ENCODE assay signal across 10 cellular contexts in the genomic region with DNA sequence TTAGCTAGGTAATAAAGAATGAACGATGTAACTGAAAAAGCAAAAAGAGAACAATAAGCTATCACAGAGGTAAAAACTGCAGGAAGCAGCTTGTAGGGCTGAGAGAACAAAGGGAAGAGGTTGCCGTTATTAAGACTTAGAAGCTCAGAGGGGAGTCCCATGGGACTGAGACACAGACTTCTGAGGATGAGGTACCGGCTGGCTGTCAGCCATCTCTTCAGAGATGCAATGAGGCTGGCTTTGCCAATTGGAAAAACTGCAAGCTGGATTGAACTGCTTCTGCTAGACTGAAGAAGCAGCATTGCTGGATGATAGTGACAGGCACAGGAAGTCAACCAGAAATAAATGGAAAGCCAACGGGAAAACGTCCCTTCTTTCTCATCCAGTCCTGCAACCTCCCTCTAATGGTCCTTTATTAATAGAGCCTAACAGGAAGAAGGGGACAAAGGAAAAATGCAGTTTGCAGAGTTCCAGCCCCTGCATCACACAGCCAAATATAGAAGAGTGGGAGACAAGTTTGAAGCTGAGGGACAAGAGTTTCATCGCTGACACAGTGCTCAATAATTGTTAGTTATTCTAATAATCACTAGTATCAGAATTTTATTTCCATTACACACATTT. TPM values are rescaled to one million over a fixed set of nuclear protein-coding genes. Genes with fewer than 3 reads are reported as not detected.
DNase-seq lines count a peak whose midpoint lies in the region; ATAC-seq and TF ChIP-seq lines count a peak whose summit lies in the region.
"Had no signal": no experiment of that assay in that cellular context is flagged by ENCODE, and none has a peak within 500 bp of the region (broad histone marks: within the 10 kb centered on the region; RNA-seq: fewer than 3 reads in every experiment).

No MANE protein-coding gene starts in this region.

- no peaks in the 10 kb centered on the region for H3K36me3 Mint-ChIP-seq in activated T-cell treated with anti-CD3 and anti-CD28 coated beads, Interleukin-2, amount 50 U/mL, for 72 hours (ENCODE audit: insufficient read depth in 2 of 2)

- no peak for ATAC-seq in SK-N-SH treated with all-trans-retinoic acid at 6 μM for 48 hours
- ATAC-seq in activated T-cell treated with anti-CD3 and anti-CD28 coated beads, Interleukin-2, amount 50 U/mL, for 72 hours (replicated peaks in 1 of 2) = no peak

- H3K9me2 ChIP-seq in SK-N-SH = no peaks in the 10 kb centered on the region

- H3F3A ChIP-seq in SK-N-SH (replicated peaks; ENCODE audit: insufficient read depth) = no peaks in the 10 kb centered on the region

- H3K36me3 ChIP-seq in SK-N-SH (replicated peaks in 1 of 2; ENCODE audit: control insufficient read depth in 1 of 2, insufficient read depth in 2 of 2, low read length in 1 of 2) (no peaks in the 10 kb centered on the region), suprapubic skin (no peaks in the 10 kb centered on the region), breast epithelium (no peaks in the 10 kb centered on the region)

- CTCF ChIA-PET in SK-N-SH (lab: Yijun Ruan, JAX) = interaction anchor here (1.2 to 1.4 kb wide), 2 partner anchors 10 to 14 kb away, joined by 3 to 4 read pairs; no protein-coding TSS in a partner anchor

- H3K9ac ChIP-seq in SK-N-SH = no peak overlapping the region

- POLR2A ChIA-PET in SK-N-SH (lab: Yijun Ruan, JAX) = no interaction called here

- no peak overlapping the region for H2AFZ ChIP-seq in SK-N-SH (ENCODE audit: low read depth)

- TF ChIP-seq RAD21 in SK-N-SH (IDR thresholded peaks at IDR 0.05; ENCODE audit: low read length) = no peak

- H3K9me3 ChIP-seq in SK-N-SH (no peaks in the 10 kb centered on the region), suprapubic skin (no peaks in the 10 kb centered on the region), breast epithelium (no peaks in the 10 kb centered on the region)

- no peaks in the 10 kb centered on the region for H3K79me2 ChIP-seq in SK-N-SH (ENCODE audit: insufficient read depth)

- H3K27ac ChIP-seq in SK-N-SH (ENCODE audit: low read depth in 2 of 2, low read length in 1 of 2) (no peak overlapping the region), suprapubic skin (no peak overlapping the region), breast epithelium (no peak overlapping the region)

- H3K4me3 Mint-ChIP-seq in activated T-cell treated with anti-CD3 and anti-CD28 coated beads, Interleukin-2, amount 50 U/mL, for 72 hours = no peak overlapping the region
- H3K4me3 Mint-ChIP-seq: activated CD4-positive, alpha-beta T cell treated with anti-CD3 and anti-CD28 coated beads, Interleukin-2, amount 10 ng/mL, durations not matched to agents 7 days and 5 days had no signal

- H3K27me3 ChIP-seq in SK-N-SH (ENCODE audit: insufficient read depth) (peaks cover 7% of the 10 kb centered on the region; the same call in 1 of the 2 replicates), suprapubic skin (no peaks in the 10 kb centered on the region), breast epithelium (no peaks in the 10 kb centered on the region)

- no peak for DNase-seq in SK-N-SH
- DNase-seq in NCI-H524 treated with DMSO at 0.1 percent for 48 hours (lab: John Stamatoyannopoulos, UW) = peak; percentile 93
- DNase-seq in fibroblast of mammary gland (ENCODE audit: low read depth) = peak; percentile 55
- DNase-seq in suprapubic skin (ENCODE audit: low spot score in 2 of 2) = no peak
- DNase-seq in breast epithelium (ENCODE audit: low spot score in 2 of 2) = no peak
- DNase-seq in activated CD4-positive, alpha-beta T cell treated with anti-CD3 and anti-CD28 coated beads, Interleukin-2, amount 50 U/mL, for 48 hours = no peak
- DNase-seq in activated T-cell treated with anti-CD3 and anti-CD28 coated beads, Interleukin-2, amount 50 U/mL, for 72 hours = no peak
- DNase-seq: activated CD4-positive, alpha-beta T cell treated with anti-CD3 and anti-CD28 coated beads, Interleukin-2, amount 10 ng/mL, durations not matched to agents 7 days and 5 days had no signal

- H3K4me3 ChIP-seq in SK-N-SH (ENCODE audit: low read depth in 2 of 2, low read length in 1 of 2) (no peak overlapping the region), fibroblast of mammary gland (ENCODE audit: control insufficient read depth, low read depth, low read length) (no peak overlapping the region), suprapubic skin (no peak overlapping the region), breast epithelium (no peak overlapping the region)

- 54% methylated on average over 6 of the region's 6 CpGs for WGBS in SK-N-SH (ENCODE audit: low lambda C conversion rate)
- WGBS in suprapubic skin = 32% methylated on average over 6 of the region's 6 CpGs

- peaks cover 25% of the 10 kb centered on the region for H3K4me1 Mint-ChIP-seq in activated T-cell treated with anti-CD3 and anti-CD28 coated beads, Interleukin-2, amount 50 U/mL, for 72 hours (ENCODE audit: low read depth)

- TF ChIP-seq POLR2A in suprapubic skin (IDR thresholded peaks at IDR 0.05) (no peak), breast epithelium (IDR thresholded peaks at IDR 0.05) (no peak)

- no peaks in the 10 kb centered on the region for H4K20me1 ChIP-seq in SK-N-SH (ENCODE audit: insufficient read depth)

- intact Hi-C loops in breast epithelium (cut with DNase I; ENCODE audit: low total_unique reads) = no loop called here

- TF ChIP-seq EP300 in SK-N-SH (IDR thresholded peaks at IDR 0.05; ENCODE audit: borderline replicate concordance in 1 of 2, low read depth in 1 of 2, low read length in 1 of 2) (no peak), suprapubic skin (IDR thresholded peaks at IDR 0.05) (no peak)

- H3K27me3 Mint-ChIP-seq in activated T-cell treated with anti-CD3 and anti-CD28 coated beads, Interleukin-2, amount 50 U/mL, for 72 hours (ENCODE audit: low read depth) = peaks cover 8% of the 10 kb centered on the region

- H3K4me1 ChIP-seq in SK-N-SH (ENCODE audit: control insufficient read depth in 1 of 2, insufficient read depth in 2 of 2, low read depth in 1 of 2, low read length in 1 of 2) = peaks cover 0 to 5% of the 10 kb centered on the region in 2 experiments; a peak in 1 of 4 replicates
- no peaks in the 10 kb centered on the region for H3K4me1 ChIP-seq in suprapubic skin
- H3K4me1 ChIP-seq in breast epithelium = no peaks in the 10 kb centered on the region

- no peak overlapping the region for H3K27ac Mint-ChIP-seq in activated T-cell treated with anti-CD3 and anti-CD28 coated beads, Interleukin-2, amount 50 U/mL, for 72 hours
- H3K27ac Mint-ChIP-seq: activated CD4-positive, alpha-beta T cell treated with anti-CD3 and anti-CD28 coated beads, Interleukin-2, amount 10 ng/mL, durations not matched to agents 7 days and 5 days had no signal

- H3K4me2 ChIP-seq in SK-N-SH = no peak overlapping the region

- H3K9me3 Mint-ChIP-seq in activated T-cell treated with anti-CD3 and anti-CD28 coated beads, Interleukin-2, amount 50 U/mL, for 72 hours = no peaks in the 10 kb centered on the region
- H3K9me3 Mint-ChIP-seq: activated CD4-positive, alpha-beta T cell treated with anti-CD3 and anti-CD28 coated beads, Interleukin-2, amount 10 ng/mL, durations not matched to agents 7 days and 5 days had no signal

- no peak for TF ChIP-seq CTCF in SK-N-SH (IDR thresholded peaks at IDR 0.05)
- no peak for TF ChIP-seq CTCF in fibroblast of mammary gland (conservative IDR thresholded peaks at IDR 0.05; ENCODE audit: control insufficient read depth, insufficient read depth, low read depth, low read length)
- TF ChIP-seq CTCF in suprapubic skin (IDR thresholded peaks at IDR 0.05) = no peak
- TF ChIP-seq CTCF in breast epithelium (IDR thresholded peaks at IDR 0.05) = no peak

TF ChIP-seq in SK-N-SH treated with all-trans-retinoic acid at 6 μM for 48 hours, 23 proteins besides CTCF, POLR2A, EP300 and RAD21:
- TF ChIP-seq ZNF70 (CRISPR knock-in tag; IDR thresholded peaks at IDR 0.05) (peak; percentile 98), ARNTL (CRISPR knock-in tag; IDR thresholded peaks at IDR 0.05; ENCODE audit: borderline replicate concordance, low read depth) (no peak)
TF ChIP-seq in SK-N-SH treated with all-trans-retinoic acid at 6 μM for 48 hours: peak in this region for 1.

TF ChIP-seq in SK-N-SH, 30 proteins besides CTCF, POLR2A, EP300 and RAD21:
- TF ChIP-seq SIN3A (IDR thresholded peaks at IDR 0.05; ENCODE audit: borderline replicate concordance, low read depth, low read length) = no peak
- no peak for TF ChIP-seq NFIC (IDR thresholded peaks at IDR 0.05; ENCODE audit: borderline replicate concordance)
- TF ChIP-seq MXI1 (IDR thresholded peaks at IDR 0.05; ENCODE audit: low read depth, low read length) = no peak
- TF ChIP-seq TAF1 (IDR thresholded peaks at IDR 0.05; ENCODE audit: borderline replicate concordance, low read depth, low read length) = no peak

RNA-seq across cellular contexts. Expression of a gene that starts 21.1 kb away (rescaled TPM):
- polyA plus RNA-seq in SK-N-SH (2012; rRNA removed) = not detected in 2 replicates
- not detected in 2 replicates for polyA plus RNA-seq in SK-N-SH (2012; cell fraction: cytosol; rRNA removed)
- not detected in 2 replicates for polyA plus RNA-seq in SK-N-SH (2012; cell fraction: nucleus; rRNA removed)
- total RNA-seq in suprapubic skin (1 to 10 TPM in 1 of 4 donors, under 1 TPM in 3; 0.10 to 1.4 (median 0.39) TPM), breast epithelium (1 to 10 TPM; 2.7 to 7.9 (median 4.3) TPM)
- total RNA-seq in activated T-cell treated with anti-CD3 and anti-CD28 coated beads, Interleukin-2, amount 50 U/mL, for 72 hours = 10 to 100 TPM; 83.5 to 88.8 TPM
- total RNA-seq: osteocyte had no signal

RNA-seq across cellular contexts. Expression of a gene that starts 58.8 kb away (rescaled TPM):
- 5.7 and 8.0 TPM in 2 replicates for polyA plus RNA-seq in SK-N-SH (2012; rRNA removed)
- polyA plus RNA-seq in SK-N-SH (2012; cell fraction: cytosol; rRNA removed) = 6.1 and 7.3 TPM in 2 replicates
- polyA plus RNA-seq in SK-N-SH (2012; cell fraction: nucleus; rRNA removed) = 8.2 and 11.2 TPM in 2 replicates
- total RNA-seq in suprapubic skin = 100 to 1,000 TPM in 1 of 4 donors, 10 to 100 TPM in 3; 46.5 to 102 (median 58.8) TPM
- total RNA-seq in breast epithelium = 100 to 1,000 TPM; 108 to 184 (median 129) TPM
- total RNA-seq in activated T-cell treated with anti-CD3 and anti-CD28 coated beads, Interleukin-2, amount 50 U/mL, for 72 hours = 10 to 100 TPM; 42.2 to 42.8 TPM

Comparison
In these comparisons a context has a peak if more than half of its experiments do, and no peak if none do; other contexts are left out.
1. DNase-seq: peak in NCI-H524 treated with DMSO at 0.1 percent for 48 hours (single experiment) and fibroblast of mammary gland (single experiment); none in SK-N-SH (single experiment), suprapubic skin (0 of 2), breast epithelium (0 of 2), activated CD4-positive, alpha-beta T cell treated with anti-CD3 and anti-CD28 coated beads, Interleukin-2, amount 50 U/mL, for 48 hours (0 of 2) and activated T-cell treated with anti-CD3 and anti-CD28 coated beads, Interleukin-2, amount 50 U/mL, for 72 hours (0 of 2).
2. RNA of a gene that starts 21.1 kb away (total RNA-seq): 83.5 to 88.8 TPM in activated T-cell treated with anti-CD3 and anti-CD28 coated beads, Interleukin-2, amount 50 U/mL, for 72 hours; 2.7 to 7.9 TPM in breast epithelium and 0.10 to 1.4 TPM in suprapubic skin; every median in the first group is over 4 times any median in the second.